ENCODE assay signal across 2 cellular contexts in genomic region chr3:58537412-58538301, GRCh38.
TF ChIP-seq lines count a peak whose summit lies in the region.

No MANE protein-coding gene starts in this region.

TF ChIP-seq in GM23338, 12 proteins besides CTCF, POLR2A, EP300 and RAD21:
- no peak for TF ChIP-seq ZNF331 (CRISPR knock-in tag; IDR thresholded peaks at IDR 0.05; ENCODE audit: low read depth)
- no peak for TF ChIP-seq ZNF114 (CRISPR knock-in tag; IDR thresholded peaks at IDR 0.05)
- no peak for TF ChIP-seq STAT1 (IDR thresholded peaks at IDR 0.05; ENCODE audit: unreplicated experiment)
- no peak for TF ChIP-seq EZH2phosphoT487 (IDR thresholded peaks at IDR 0.05; ENCODE audit: unreplicated experiment)
- TF ChIP-seq POLR2AphosphoS5 (IDR thresholded peaks at IDR 0.05; ENCODE audit: low read depth), result no peak
- TF ChIP-seq, protein P1, sequence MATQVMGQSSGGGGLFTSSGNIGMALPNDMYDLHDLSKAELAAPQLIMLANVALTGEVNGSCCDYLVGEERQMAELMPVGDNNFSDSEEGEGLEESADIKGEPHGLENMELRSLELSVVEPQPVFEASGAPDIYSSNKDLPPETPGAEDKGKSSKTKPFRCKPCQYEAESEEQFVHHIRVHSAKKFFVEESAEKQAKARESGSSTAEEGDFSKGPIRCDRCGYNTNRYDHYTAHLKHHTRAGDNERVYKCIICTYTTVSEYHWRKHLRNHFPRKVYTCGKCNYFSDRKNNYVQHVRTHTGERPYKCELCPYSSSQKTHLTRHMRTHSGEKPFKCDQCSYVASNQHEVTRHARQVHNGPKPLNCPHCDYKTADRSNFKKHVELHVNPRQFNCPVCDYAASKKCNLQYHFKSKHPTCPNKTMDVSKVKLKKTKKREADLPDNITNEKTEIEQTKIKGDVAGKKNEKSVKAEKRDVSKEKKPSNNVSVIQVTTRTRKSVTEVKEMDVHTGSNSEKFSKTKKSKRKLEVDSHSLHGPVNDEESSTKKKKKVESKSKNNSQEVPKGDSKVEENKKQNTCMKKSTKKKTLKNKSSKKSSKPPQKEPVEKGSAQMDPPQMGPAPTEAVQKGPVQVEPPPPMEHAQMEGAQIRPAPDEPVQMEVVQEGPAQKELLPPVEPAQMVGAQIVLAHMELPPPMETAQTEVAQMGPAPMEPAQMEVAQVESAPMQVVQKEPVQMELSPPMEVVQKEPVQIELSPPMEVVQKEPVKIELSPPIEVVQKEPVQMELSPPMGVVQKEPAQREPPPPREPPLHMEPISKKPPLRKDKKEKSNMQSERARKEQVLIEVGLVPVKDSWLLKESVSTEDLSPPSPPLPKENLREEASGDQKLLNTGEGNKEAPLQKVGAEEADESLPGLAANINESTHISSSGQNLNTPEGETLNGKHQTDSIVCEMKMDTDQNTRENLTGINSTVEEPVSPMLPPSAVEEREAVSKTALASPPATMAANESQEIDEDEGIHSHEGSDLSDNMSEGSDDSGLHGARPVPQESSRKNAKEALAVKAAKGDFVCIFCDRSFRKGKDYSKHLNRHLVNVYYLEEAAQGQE (IDR thresholded peaks at IDR 0.05; ENCODE audit: unreplicated experiment), result no peak
- TF ChIP-seq NANOG (IDR thresholded peaks at IDR 0.05; ENCODE audit: borderline replicate concordance), result no peak
- TF ChIP-seq, protein P2, sequence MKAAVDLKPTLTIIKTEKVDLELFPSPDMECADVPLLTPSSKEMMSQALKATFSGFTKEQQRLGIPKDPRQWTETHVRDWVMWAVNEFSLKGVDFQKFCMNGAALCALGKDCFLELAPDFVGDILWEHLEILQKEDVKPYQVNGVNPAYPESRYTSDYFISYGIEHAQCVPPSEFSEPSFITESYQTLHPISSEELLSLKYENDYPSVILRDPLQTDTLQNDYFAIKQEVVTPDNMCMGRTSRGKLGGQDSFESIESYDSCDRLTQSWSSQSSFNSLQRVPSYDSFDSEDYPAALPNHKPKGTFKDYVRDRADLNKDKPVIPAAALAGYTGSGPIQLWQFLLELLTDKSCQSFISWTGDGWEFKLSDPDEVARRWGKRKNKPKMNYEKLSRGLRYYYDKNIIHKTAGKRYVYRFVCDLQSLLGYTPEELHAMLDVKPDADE (IDR thresholded peaks at IDR 0.05), result no peak
- TF ChIP-seq ZNF462 (CRISPR knock-in tag; IDR thresholded peaks at IDR 0.05), result no peak
- TF ChIP-seq JUNB (IDR thresholded peaks at IDR 0.05; ENCODE audit: unreplicated experiment), result no peak
- TF ChIP-seq EZH2 (IDR thresholded peaks at IDR 0.05; ENCODE audit: low read depth, unreplicated experiment), result no peak
- no peak for TF ChIP-seq CREB1 (CRISPR knock-in tag; IDR thresholded peaks at IDR 0.05; ENCODE audit: low read depth)

TF ChIP-seq in K562, 482 proteins besides CTCF, POLR2A, EP300 and RAD21:
- TF ChIP-seq ZNF184 (CRISPR knock-in tag; IDR thresholded peaks at IDR 0.05), result no peak
- no peak for TF ChIP-seq CEBPG (CRISPR knock-in tag; IDR thresholded peaks at IDR 0.05)
- peak; percentile 31 to 54; a peak in 3 of 4 replicates for TF ChIP-seq CEBPG (tag; conservative IDR thresholded peaks at IDR 0.05 in 1 of 2, IDR thresholded peaks at IDR 0.05 in 1 of 2)
- TF ChIP-seq CEBPB (tag; IDR thresholded peaks at IDR 0.05), result peak; percentile 87
- TF ChIP-seq ESRRA (IDR thresholded peaks at IDR 0.05; ENCODE audit: borderline replicate concordance, low read depth), result no peak
TF ChIP-seq in K562: peak in this region for 2.
